ENCODE assay signal across 21 cellular contexts in genomic region chr2:24924732-24925131, GRCh38.
"Had no signal": no experiment of that assay in that cellular context is flagged by ENCODE, and none has a peak within 500 bp of the region (broad histone marks: within the 10 kb centered on the region; RNA-seq: fewer than 3 reads in every experiment).

No MANE protein-coding gene starts in this region.

- H3K27me3 Mint-ChIP-seq: activated CD4-positive, alpha-beta memory T cell treated with anti-CD3 and anti-CD28 coated beads for 36 hours; activated CD4-positive, alpha-beta T cell treated with anti-CD3 and anti-CD28 coated beads, Interleukin-2, amount 10 ng/mL, durations not matched to agents 7 days and 5 days had no signal

- H3K27me3 ChIP-seq: brain microvascular endothelial cell had no signal

- H3K36me3 ChIP-seq: brain microvascular endothelial cell, cardiac muscle cell had no signal

- FAIRE-seq: TTC549 had no signal

- H3K36me3 Mint-ChIP-seq: activated CD4-positive, alpha-beta memory T cell treated with anti-CD3 and anti-CD28 coated beads for 36 hours; activated naive CD4-positive, alpha-beta T cell treated with anti-CD3 and anti-CD28 coated beads, Interleukin-2, amount 10 ng/mL, durations not matched to agents 7 days and 5 days; activated naive CD8-positive, alpha-beta T cell treated with anti-CD3 and anti-CD28 coated beads for 36 hours had no signal

- ATAC-seq: activated T-cell treated with anti-CD3 and anti-CD28 coated beads, Interleukin-2, amount 50 U/mL, for 4 hours; T-helper 17 cell had no signal

- H3K27ac ChIP-seq: brain microvascular endothelial cell, cardiac muscle cell had no signal

- H3K9me3 Mint-ChIP-seq: activated CD4-positive, alpha-beta memory T cell treated with anti-CD3 and anti-CD28 coated beads for 36 hours; activated CD4-positive, alpha-beta T cell treated with anti-CD3 and anti-CD28 coated beads, Interleukin-2, amount 10 ng/mL, durations not matched to agents 7 days and 5 days; activated naive CD4-positive, alpha-beta T cell treated with anti-CD3 and anti-CD28 coated beads, Interleukin-2, amount 10 ng/mL, durations not matched to agents 7 days and 5 days; activated naive CD8-positive, alpha-beta T cell treated with anti-CD3 and anti-CD28 coated beads for 36 hours; activated T-cell treated with anti-CD3 and anti-CD28 coated beads, Interleukin-2, amount 50 U/mL, for 4 hours had no signal

- H3K4me3 Mint-ChIP-seq: activated CD4-positive, alpha-beta memory T cell treated with anti-CD3 and anti-CD28 coated beads for 36 hours; activated CD4-positive, alpha-beta T cell treated with anti-CD3 and anti-CD28 coated beads, Interleukin-2, amount 10 ng/mL, durations not matched to agents 7 days and 5 days; activated naive CD4-positive, alpha-beta T cell treated with anti-CD3 and anti-CD28 coated beads, Interleukin-2, amount 10 ng/mL, durations not matched to agents 7 days and 5 days; activated naive CD8-positive, alpha-beta T cell treated with anti-CD3 and anti-CD28 coated beads for 36 hours; activated T-cell treated with anti-CD3 and anti-CD28 coated beads, Interleukin-2, amount 50 U/mL, for 4 hours; T-helper 17 cell had no signal

- DNase-seq: activated CD4-positive, alpha-beta memory T cell treated with anti-CD3 and anti-CD28 coated beads for 36 hours; activated CD4-positive, alpha-beta T cell treated with anti-CD3 and anti-CD28 coated beads, Interleukin-2, amount 10 ng/mL, durations not matched to agents 7 days and 5 days; activated CD4-positive, CD25-positive, alpha-beta regulatory T cell; activated CD8-positive, alpha-beta memory T cell treated with anti-CD3 and anti-CD28 coated beads for 24 hours; activated gamma-delta T cell treated with Interleukin-2 at 50 U/mL for 16 hours; activated naive CD4-positive, alpha-beta T cell treated with anti-CD3 and anti-CD28 coated beads, Interleukin-2, amount 10 ng/mL, durations not matched to agents 7 days and 5 days; activated naive CD8-positive, alpha-beta T cell treated with anti-CD3 and anti-CD28 coated beads for 36 hours; activated T-cell treated with anti-CD3 and anti-CD28 coated beads, Interleukin-2, amount 50 U/mL, for 4 hours; brain microvascular endothelial cell; NCI-H1048; NCI-H1930; NCI-H2171 treated with DMSO at 0.1 percent for 48 hours; NCI-H226; NCI-H510A; NCI-H526 treated with DMSO at 0.1 percent for 48 hours; NCI-H82; SIG-M5; T-helper 17 cell; T-helper 9 cell had no signal

- H3K4me3 ChIP-seq: cardiac muscle cell had no signal

- H3K27ac Mint-ChIP-seq: activated CD4-positive, alpha-beta memory T cell treated with anti-CD3 and anti-CD28 coated beads for 36 hours; activated CD4-positive, alpha-beta T cell treated with anti-CD3 and anti-CD28 coated beads, Interleukin-2, amount 10 ng/mL, durations not matched to agents 7 days and 5 days; activated naive CD4-positive, alpha-beta T cell treated with anti-CD3 and anti-CD28 coated beads, Interleukin-2, amount 10 ng/mL, durations not matched to agents 7 days and 5 days; activated naive CD8-positive, alpha-beta T cell treated with anti-CD3 and anti-CD28 coated beads for 36 hours; T-helper 17 cell had no signal
